ENCODE assay signal across 8 cellular contexts in the genomic region with DNA sequence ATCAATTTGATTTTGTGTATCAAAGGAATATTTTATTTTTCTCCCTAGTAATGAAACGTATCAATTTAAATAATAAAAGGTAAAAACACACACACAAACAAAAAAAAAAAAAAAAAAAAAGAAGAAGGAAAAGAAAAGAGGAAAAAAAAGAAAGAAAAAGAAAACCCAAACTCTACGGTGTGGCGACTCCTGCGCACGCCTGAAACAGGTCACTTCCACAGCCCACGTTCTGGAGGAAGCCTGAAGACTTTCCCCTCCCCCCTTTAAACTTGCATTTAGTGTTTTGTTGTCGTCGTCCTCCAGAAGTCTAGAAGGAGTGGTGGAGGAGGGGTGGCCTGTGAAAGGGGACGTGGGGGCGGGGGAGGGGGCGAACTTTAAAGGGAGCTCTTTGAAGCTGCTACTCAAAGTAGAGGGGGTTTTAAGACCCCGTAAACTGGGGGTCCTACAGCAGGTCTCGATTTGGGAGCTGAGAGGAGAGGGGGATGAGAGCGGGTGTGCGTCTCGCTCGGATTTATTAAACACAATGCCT. TPM values are rescaled to one million over a fixed set of nuclear protein-coding genes. Genes with fewer than 3 reads are reported as not detected.
DNase-seq lines count a peak whose midpoint lies in the region; TF ChIP-seq lines count a peak whose summit lies in the region.

No MANE protein-coding gene starts in this region.

- H3K4me3 ChIP-seq in Caco-2 (ENCODE audit: low read depth, low read length): peak overlapping the region; percentile 48
- peak overlapping the region; percentile 74 for H3K4me3 ChIP-seq in Loucy (ENCODE audit: low read length, poor library complexity, severe bottlenecking)
- H3K4me3 ChIP-seq in transverse colon: peak overlapping the region in 3 of 4 donors; percentile 5 to 49 (median 34)

- in situ Hi-C loops in transverse colon (cut with MboI; ENCODE audit: low pct_ligation_motif_present in 1 of 4, low pct_unique_long_range_greater_than_20kb in 1 of 4, low sequenced_read_pairs in 3 of 4): no loop called here

- H3K79me2 ChIP-seq in Loucy (ENCODE audit: insufficient read depth, low read length): peaks cover 34% of the 10 kb centered on the region

- POLR2A ChIA-PET in Caco-2 (lab: Charles Lee): interaction anchor here (0.6 to 1.7 kb wide), 8 partner anchors 11 to 553 kb away, joined by 3 to 14 read pairs (median 7); no protein-coding TSS in a partner anchor

- WGBS in transverse colon (ENCODE audit: low coverage in 1 of 2), 2 donors: 1 to 2% methylated on average over 9 to 17 of the region's 17 CpGs

- H3K36me3 ChIP-seq in Caco-2 (ENCODE audit: control insufficient read depth, insufficient read depth, low read length) (no peaks in the 10 kb centered on the region), Loucy (ENCODE audit: insufficient read depth, low read length) (no peaks in the 10 kb centered on the region), transverse colon (no peaks in the 10 kb centered on the region)

- H3K9me3 Mint-ChIP-seq in Caco-2 (ENCODE audit: unreplicated experiment): no peaks in the 10 kb centered on the region
- H3K9me3 Mint-ChIP-seq in activated naive CD4-positive, alpha-beta T cell treated with anti-CD3 and anti-CD28 coated beads for 36 hours: no peaks in the 10 kb centered on the region

- no peaks in the 10 kb centered on the region for H3K27me3 Mint-ChIP-seq in Caco-2 (ENCODE audit: insufficient read depth, unreplicated experiment)
- peaks cover 2% of the 10 kb centered on the region for H3K27me3 Mint-ChIP-seq in activated naive CD4-positive, alpha-beta T cell treated with anti-CD3 and anti-CD28 coated beads for 36 hours (ENCODE audit: low read depth)

- H3K4me3 Mint-ChIP-seq in Caco-2 (ENCODE audit: unreplicated experiment): peak overlapping the region; percentile 98
- H3K4me3 Mint-ChIP-seq in activated naive CD4-positive, alpha-beta T cell treated with anti-CD3 and anti-CD28 coated beads for 36 hours: peak overlapping the region; percentile 97

- H3K27ac ChIP-seq in transverse colon: peak overlapping the region; percentile 79 to 97 (median 96)

- no peak for TF ChIP-seq EP300 in transverse colon (IDR thresholded peaks at IDR 0.05; ENCODE audit: low read depth)

- H3K27ac Mint-ChIP-seq in Caco-2 (ENCODE audit: unreplicated experiment): peak overlapping the region; percentile 99
- H3K27ac Mint-ChIP-seq in activated naive CD4-positive, alpha-beta T cell treated with anti-CD3 and anti-CD28 coated beads for 36 hours: peak overlapping the region; percentile 97

- H3F3A ChIP-seq in Loucy (ENCODE audit: low read depth): no peaks in the 10 kb centered on the region; the same call in 1 of the 2 replicates

- intact Hi-C loops in Caco-2 (cut with micrococcal nuclease; ENCODE audit: unreplicated experiment): loop anchor here (1.0 to 10.0 kb wide), 8 partner anchors 40 to 633 kb away; no protein-coding TSS in a partner anchor
- intact Hi-C loops in activated naive CD4-positive, alpha-beta T cell treated with anti-CD3 and anti-CD28 coated beads for 36 hours (cut with micrococcal nuclease): loop anchor here (1.0 to 5.0 kb wide), 15 partner anchors 42 to 1283 kb away; partner anchors contain the start of gene RPLP1
- intact Hi-C loops in transverse colon (cut with DNase I; ENCODE audit: low total_unique reads): loop anchor here (5.0 to 10.0 kb wide), 2 partner anchors 165 to 222 kb away; no protein-coding TSS in a partner anchor

- CTCF ChIA-PET in Caco-2 (lab: Charles Lee): interaction anchor here (0.7 to 3.0 kb wide), 9 partner anchors 12 to 485 kb away, joined by 3 to 20 read pairs (median 4); no protein-coding TSS in a partner anchor
- CTCF ChIA-PET in activated naive CD4-positive, alpha-beta T cell treated with anti-CD3 and anti-CD28 coated beads for 36 hours (lab: Charles Lee): interaction anchor here (1.3 to 1.7 kb wide), 2 partner anchors 352 to 366 kb away, joined by 4 read pairs; no protein-coding TSS in a partner anchor

- H2AFZ ChIP-seq in Loucy (ENCODE audit: low read length): peak overlapping the region; percentile 50; the same call in 1 of the 2 replicates

- DNase-seq in Caco-2 (no peak), left kidney (ENCODE audit: low read depth, low spot score) (peak; percentile 70), transverse colon (no peak), hippocampal formation (lab: John Stamatoyannopoulos, UW) (no peak), mucosa of gallbladder (ENCODE audit: low spot score) (no peak)
- DNase-seq in activated naive CD4-positive, alpha-beta T cell treated with anti-CD3 and anti-CD28 coated beads for 36 hours: peak; percentile 43
- DNase-seq in activated effector memory CD4-positive, alpha-beta T cell treated with anti-CD3 and anti-CD28 coated beads, Interleukin-2, amount 50 U/mL, for 16 hours: no peak

- no peak for TF ChIP-seq POLR2A in transverse colon (IDR thresholded peaks at IDR 0.05)

- H3K9ac ChIP-seq in Loucy (ENCODE audit: low read depth, low read length, poor library complexity, severe bottlenecking): peak overlapping the region; percentile 73

- no peaks in the 10 kb centered on the region for H3K9me2 ChIP-seq in Loucy (replicated peaks; ENCODE audit: low read depth, low read length)

- H3K27me3 ChIP-seq in Caco-2 (replicated peaks; ENCODE audit: control insufficient read depth, insufficient read depth, low read length): no peaks in the 10 kb centered on the region
- H3K27me3 ChIP-seq in Loucy (ENCODE audit: insufficient read depth, low read length, poor library complexity, severe bottlenecking): no peaks in the 10 kb centered on the region
- no peaks in the 10 kb centered on the region for H3K27me3 ChIP-seq in transverse colon

- H3K4me1 Mint-ChIP-seq in Caco-2 (ENCODE audit: low read depth, unreplicated experiment): no peaks in the 10 kb centered on the region
- H3K4me1 Mint-ChIP-seq in activated naive CD4-positive, alpha-beta T cell treated with anti-CD3 and anti-CD28 coated beads for 36 hours (ENCODE audit: low read depth): peaks cover 14% of the 10 kb centered on the region

- BruUV-seq in Caco-2 (replicated peaks; lab: Mats Ljungman, UMichigan): no TSS peak

- peak overlapping the region; percentile 98 for H3K4me2 ChIP-seq in Loucy (ENCODE audit: low read depth, low read length, poor library complexity, severe bottlenecking)

- no peak for TF ChIP-seq CTCF in Caco-2 (IDR thresholded peaks at IDR 0.05; ENCODE audit: insufficient read depth in 1 of 2, low read depth in 1 of 2, low read length in 1 of 2, severe bottlenecking in 1 of 2, unreplicated experiment in 1 of 2)
- TF ChIP-seq CTCF in Loucy (conservative IDR thresholded peaks at IDR 0.05; ENCODE audit: low read length): no peak
- no peak for TF ChIP-seq CTCF in transverse colon (IDR thresholded peaks at IDR 0.05)

- H4K20me1 ChIP-seq in Loucy (ENCODE audit: insufficient read depth, low read length, poor library complexity, severe bottlenecking): peaks cover 17% of the 10 kb centered on the region

- H3K36me3 Mint-ChIP-seq in Caco-2 (ENCODE audit: insufficient read depth, unreplicated experiment): peaks cover 41% of the 10 kb centered on the region
- H3K36me3 Mint-ChIP-seq in activated naive CD4-positive, alpha-beta T cell treated with anti-CD3 and anti-CD28 coated beads for 36 hours (ENCODE audit: low read depth): peaks cover 11% of the 10 kb centered on the region

- H3K4me1 ChIP-seq in Caco-2: peaks cover 16% of the 10 kb centered on the region
- peaks cover 38% of the 10 kb centered on the region for H3K4me1 ChIP-seq in Loucy (ENCODE audit: insufficient read depth, low read length, poor library complexity, severe bottlenecking)
- H3K4me1 ChIP-seq in transverse colon: peaks cover 12 to 41% (median 37%) of the 10 kb centered on the region in 4 donors

- no peaks in the 10 kb centered on the region for H3K9me3 ChIP-seq in Caco-2
- no peaks in the 10 kb centered on the region for H3K9me3 ChIP-seq in Loucy (ENCODE audit: insufficient read depth, low read depth, low read length)
- H3K9me3 ChIP-seq in transverse colon: no peaks in the 10 kb centered on the region

RNA-seq across cellular contexts. Expression of gene TLE3, which starts 2.3 kb away (rescaled TPM):
- total RNA-seq in Caco-2 (2022): 96.0 and 105 TPM in 2 replicates
- total RNA-seq in activated naive CD4-positive, alpha-beta T cell treated with anti-CD3 and anti-CD28 coated beads for 36 hours: 100 to 1,000 TPM; 105 to 109 TPM
- total RNA-seq in transverse colon: 100 to 1,000 TPM in 2 of 4 donors, 10 to 100 TPM in 2; 49.8 to 223 (median 114) TPM
- 42.5 TPM for total RNA-seq in mucosa of gallbladder

Comparison
In these comparisons a context has a peak if more than half of its experiments do, and no peak if none do; other contexts are left out.
1. DNase-seq: peak in activated naive CD4-positive, alpha-beta T cell treated with anti-CD3 and anti-CD28 coated beads for 36 hours (single experiment) and left kidney (single experiment); none in Caco-2 (0 of 2), transverse colon (single experiment), hippocampal formation (0 of 2), activated effector memory CD4-positive, alpha-beta T cell treated with anti-CD3 and anti-CD28 coated beads, Interleukin-2, amount 50 U/mL, for 16 hours (single experiment) and mucosa of gallbladder (single experiment).
2. Peak in every context shown above with its lines, with median percentiles within 50 percentile points of each other: H3K4me3 ChIP-seq.